Comparison of ENCODE assay signal across 15 cellular contexts in genomic region chr5:154199671-154200220, GRCh38. TPM values are rescaled to one million over a fixed set of nuclear protein-coding genes. Genes with fewer than 3 reads are reported as not detected.
DNase-seq lines count a peak whose midpoint lies in the region; ATAC-seq, FAIRE-seq and TF ChIP-seq lines count a peak whose summit lies in the region.
"Had no signal": no experiment of that assay in that cellular context is flagged by ENCODE, and none has a peak within 500 bp of the region (broad histone marks: within the 10 kb centered on the region; RNA-seq: fewer than 3 reads in every experiment).

No MANE protein-coding gene starts in this region.

- H3K27me3 Mint-ChIP-seq in activated CD4-positive, alpha-beta T cell treated with anti-CD3 and anti-CD28 coated beads, Interleukin-2, amount 10 ng/mL, durations not matched to agents 7 days and 5 days: no peaks in the 10 kb centered on the region
- H3K27me3 Mint-ChIP-seq: stimulated activated naive CD8-positive, alpha-beta T cell treated with anti-CD3 and anti-CD28 coated beads, Interleukin-15, Interleukin-2, amounts not matched to agents 100 ng/mL and 50 ng/mL, for 24 hours had no signal

- in situ Hi-C loops in GM12878 (cut with MboI): no loop called here

- no peak overlapping the region for H3K4me2 ChIP-seq in KMS-11
- H3K4me2 ChIP-seq in GM12878 (ENCODE audit: control insufficient read depth, insufficient read depth): peak overlapping the region; percentile 43
- H3K4me2 ChIP-seq in osteoblast (ENCODE audit: insufficient read depth, low read length): no peak overlapping the region

- H3K4me3 Mint-ChIP-seq in activated CD4-positive, alpha-beta T cell treated with anti-CD3 and anti-CD28 coated beads, Interleukin-2, amount 10 ng/mL, durations not matched to agents 7 days and 5 days: no peak overlapping the region
- H3K4me3 Mint-ChIP-seq: stimulated activated naive CD8-positive, alpha-beta T cell treated with anti-CD3 and anti-CD28 coated beads, Interleukin-15, Interleukin-2, amounts not matched to agents 100 ng/mL and 50 ng/mL, for 24 hours had no signal

- H2AFZ ChIP-seq in KMS-11 (ENCODE audit: low read depth): no peak overlapping the region
- no peak overlapping the region for H2AFZ ChIP-seq in GM12878 (ENCODE audit: control insufficient read depth, low read depth, low read length)
- no peak overlapping the region for H2AFZ ChIP-seq in osteoblast (ENCODE audit: low read length)

- no peak overlapping the region for H3K4me3 ChIP-seq in KMS-11 (IDR thresholded peaks at IDR 0.05; ENCODE audit: insufficient read depth, low read depth, low read length)
- H3K4me3 ChIP-seq in GM12878: no peak overlapping the region
- no peak overlapping the region for H3K4me3 ChIP-seq in osteoblast (ENCODE audit: insufficient read depth, low read length)
- H3K4me3 ChIP-seq: gastroesophageal sphincter, HAP-1 had no signal

- no peak for FAIRE-seq in GM12878 (lab: Jason Lieb, UNC)
- FAIRE-seq: bronchial epithelial cell, endometrium had no signal

- POLR2A ChIA-PET in activated CD4-positive, alpha-beta T cell treated with anti-CD3 and anti-CD28 coated beads, Interleukin-2, amount 10 ng/mL, durations not matched to agents 7 days and 5 days (lab: Charles Lee): no interaction called here
- POLR2A ChIA-PET in GM12878 (lab: Charles Lee): interaction anchor here (1.3 to 5.6 kb wide), 3 partner anchors 8 to 16 kb away, joined by 3 to 51 read pairs (median 4); partner anchors contain the start of gene GALNT10

- H3K27ac Mint-ChIP-seq in activated CD4-positive, alpha-beta T cell treated with anti-CD3 and anti-CD28 coated beads, Interleukin-2, amount 10 ng/mL, durations not matched to agents 7 days and 5 days: peak overlapping the region; percentile 93

- no peak for TF ChIP-seq POLR2A in GM12878 (IDR thresholded peaks at IDR 0.05; ENCODE audit: low read depth, low read length)

- peak overlapping the region; percentile 77; the same call in 1 of the 2 replicates for H3K27ac ChIP-seq in KMS-11
- peak overlapping the region; percentile 18; the same call in 1 of the 2 replicates for H3K27ac ChIP-seq in GM12878 (ENCODE audit: control insufficient read depth, insufficient read depth)
- H3K27ac ChIP-seq in osteoblast (ENCODE audit: low read depth, low read length): peak overlapping the region; percentile 57
- H3K27ac ChIP-seq: gastroesophageal sphincter had no signal

- H3K4me1 Mint-ChIP-seq in activated CD4-positive, alpha-beta T cell treated with anti-CD3 and anti-CD28 coated beads, Interleukin-2, amount 10 ng/mL, durations not matched to agents 7 days and 5 days: peaks cover 86% of the 10 kb centered on the region

- peaks cover 42% of the 10 kb centered on the region for H3K36me3 Mint-ChIP-seq in activated CD4-positive, alpha-beta T cell treated with anti-CD3 and anti-CD28 coated beads, Interleukin-2, amount 10 ng/mL, durations not matched to agents 7 days and 5 days (ENCODE audit: low read depth)

- intact Hi-C loops in GM12878 (cut with micrococcal nuclease; ENCODE audit: unreplicated experiment): no loop called here

- no peak for DNase-seq in activated CD4-positive, alpha-beta T cell treated with anti-CD3 and anti-CD28 coated beads, Interleukin-2, amount 10 ng/mL, durations not matched to agents 7 days and 5 days
- no peak for DNase-seq in activated CD4-positive, alpha-beta T cell treated with anti-CD3 and anti-CD28 coated beads for 1 hour
- DNase-seq in GM12878 (ENCODE audit: low read depth, low spot score) (no peak), osteoblast (ENCODE audit: insufficient read length, low spot score, missing footprints) (no peak), mesenteric fat pad (ENCODE audit: low spot score) (no peak)
- DNase-seq: activated CD4-positive, alpha-beta T cell treated with anti-CD3 and anti-CD28 coated beads for 48 hours; NCI-H526 had no signal

- H3K9me3 ChIP-seq in GM12878 (replicated peaks; ENCODE audit: control insufficient read depth, insufficient read depth, low read length) (no peaks in the 10 kb centered on the region), osteoblast (ENCODE audit: low read depth, low read length) (no peaks in the 10 kb centered on the region)
- H3K9me3 ChIP-seq: gastroesophageal sphincter, HAP-1 had no signal

- TF ChIP-seq EP300 in GM12878 (IDR thresholded peaks at IDR 0.05; ENCODE audit: borderline replicate concordance in 1 of 2, control insufficient read depth in 1 of 2, low read depth in 2 of 2, low read length in 2 of 2): no peak

- H4K20me1 ChIP-seq in KMS-11 (ENCODE audit: insufficient read depth) (no peaks in the 10 kb centered on the region), GM12878 (ENCODE audit: control insufficient read depth, insufficient read depth) (no peaks in the 10 kb centered on the region), osteoblast (ENCODE audit: insufficient read depth, low read length) (peaks cover 28% of the 10 kb centered on the region)

- H3K4me1 ChIP-seq in KMS-11 (ENCODE audit: low read depth, poor library complexity, severe bottlenecking) (peaks cover 76% of the 10 kb centered on the region), GM12878 (ENCODE audit: control insufficient read depth, insufficient read depth, low read length) (peaks cover 46% of the 10 kb centered on the region), osteoblast (ENCODE audit: insufficient read depth, low read length) (peaks cover 32% of the 10 kb centered on the region)
- H3K4me1 ChIP-seq: HAP-1 had no signal

- RAD21 ChIA-PET in GM12878 (lab: Charles Lee; ENCODE audit: unreplicated experiment): interaction anchor here (3.0 to 3.9 kb wide), 3 partner anchors 8 to 205 kb away, joined by 13 to 28 read pairs (median 24); partner anchors contain the start of gene GALNT10

- H3K79me2 ChIP-seq in KMS-11 (ENCODE audit: insufficient read depth, low read depth) (peaks cover 13% of the 10 kb centered on the region; the same call in 1 of the 2 replicates), GM12878 (ENCODE audit: control insufficient read depth, insufficient read depth, low read length) (peaks cover 61% of the 10 kb centered on the region), osteoblast (ENCODE audit: insufficient read depth, low read length) (peaks cover 57% of the 10 kb centered on the region)

- no peaks in the 10 kb centered on the region for H3K9me3 Mint-ChIP-seq in activated CD4-positive, alpha-beta T cell treated with anti-CD3 and anti-CD28 coated beads, Interleukin-2, amount 10 ng/mL, durations not matched to agents 7 days and 5 days
- H3K9me3 Mint-ChIP-seq: stimulated activated naive CD8-positive, alpha-beta T cell treated with anti-CD3 and anti-CD28 coated beads, Interleukin-15, Interleukin-2, amounts not matched to agents 100 ng/mL and 50 ng/mL, for 24 hours had no signal

- CTCF ChIA-PET in activated CD4-positive, alpha-beta T cell treated with anti-CD3 and anti-CD28 coated beads, Interleukin-2, amount 10 ng/mL, durations not matched to agents 7 days and 5 days (lab: Charles Lee): interaction anchor here (1.1 to 4.3 kb wide), 2 partner anchors 9 to 37 kb away, joined by 3 to 43 read pairs; partner anchors contain the start of gene GALNT10
- CTCF ChIA-PET in GM12878 (lab: Yijun Ruan, JAX): interaction anchor here (1.1 to 4.8 kb wide), 6 partner anchors 9 to 205 kb away, joined by 3 to 50 read pairs (median 6); partner anchors contain the start of gene GALNT10

- BruUV-seq in GM12878 (replicated peaks; lab: Mats Ljungman, UMichigan): no TSS peak

- no peak for TF ChIP-seq RAD21 in GM12878 (IDR thresholded peaks at IDR 0.05; ENCODE audit: insufficient read depth, low read depth, low read length)

- 91% methylated on average over 7 of the region's 7 CpGs for WGBS in GM12878 (ENCODE audit: insufficient coverage, insufficient replicate concordance, low lambda C conversion rate, missing lambda C conversion rate)

- no peak overlapping the region for H3K9ac ChIP-seq in KMS-11
- no peak overlapping the region for H3K9ac ChIP-seq in GM12878 (ENCODE audit: control insufficient read depth, insufficient read depth, low read length)

- no peaks in the 10 kb centered on the region for H3K27me3 ChIP-seq in KMS-11 (ENCODE audit: insufficient read depth, low read depth)
- no peaks in the 10 kb centered on the region for H3K27me3 ChIP-seq in GM12878 (replicated peaks in 1 of 2; ENCODE audit: control insufficient read depth in 2 of 2, insufficient read depth in 2 of 2, low read length in 1 of 2)
- no peaks in the 10 kb centered on the region for H3K27me3 ChIP-seq in osteoblast (ENCODE audit: insufficient read depth, low read length)
- H3K27me3 ChIP-seq: gastroesophageal sphincter had no signal

- ATAC-seq in GM12878: no peak
- no peak for ATAC-seq in HG03159 (IDR thresholded peaks at IDR 0.05; ENCODE audit: unreplicated experiment)
- ATAC-seq in GM19023 (IDR thresholded peaks at IDR 0.05; ENCODE audit: unreplicated experiment): no peak
- ATAC-seq: gastroesophageal sphincter had no signal

- TF ChIP-seq CTCF in KMS-11 (conservative IDR thresholded peaks at IDR 0.05; ENCODE audit: low read depth, low read length) (no peak), GM12878 (IDR thresholded peaks at IDR 0.05 in 2 of 3, conservative IDR thresholded peaks at IDR 0.05 in 1 of 3; ENCODE audit: control insufficient read depth in 2 of 3, extremely low read depth in 1 of 3, insufficient read depth in 1 of 3, low read depth in 3 of 3, low read length in 3 of 3) (no peak), osteoblast (IDR thresholded peaks at IDR 0.05; ENCODE audit: extremely low read depth, low read depth, low read length) (no peak)

- SMC1A ChIA-PET in GM12878 (lab: Charles Lee; ENCODE audit: uncharacterized antibody, unreplicated experiment): interaction anchor here (0.7 to 4.5 kb wide), 9 partner anchors 8 to 205 kb away, joined by 3 to 50 read pairs (median 8); partner anchors contain the start of gene GALNT10

- H3K36me3 ChIP-seq in KMS-11 (ENCODE audit: insufficient read depth) (no peaks in the 10 kb centered on the region), GM12878 (ENCODE audit: control insufficient read depth in 2 of 2, insufficient read depth in 2 of 2, low read length in 1 of 2) (peaks cover 0 to 7% of the 10 kb centered on the region in 2 experiments; a peak in 1 of 4 replicates), osteoblast (ENCODE audit: insufficient read depth, low read length) (peaks cover 9% of the 10 kb centered on the region)
- H3K36me3 ChIP-seq: HAP-1 had no signal

RNA-seq across cellular contexts. Expression of gene GALNT10, which starts 9.2 kb away (rescaled TPM):
- total RNA-seq in activated CD4-positive, alpha-beta T cell treated with anti-CD3 and anti-CD28 coated beads, Interleukin-2, amount 10 ng/mL, durations not matched to agents 7 days and 5 days: 10 to 100 TPM; 44.2 to 47.2 TPM
- total RNA-seq in GM12878 (2013; cell fraction: nucleolus; rRNA removed): 33.0 and 34.5 TPM in 2 replicates
- 18.1 and 18.6 TPM in 2 replicates for total RNA-seq in GM12878 (2014; rRNA removed)
- 15.3 and 15.5 TPM in 2 replicates for total RNA-seq in GM12878 (2014; rRNA removed; fragmentation: Illumina TruSeq; extraction: Trizol)
- 26.0 and 27.9 TPM in 2 replicates for total RNA-seq in GM12878 (2021)
- 14.5 TPM for polyA plus RNA-seq in GM12878 (2011; ENCODE audit: low read depth)
- polyA plus RNA-seq in GM12878 (2011; rRNA removed): 21.2 and 27.6 TPM in 2 replicates
- polyA plus RNA-seq in GM12878 (2011; cell fraction: cytosol; rRNA removed): 13.9 and 16.9 TPM in 2 replicates
- 19.5 and 23.5 TPM in 2 replicates for polyA plus RNA-seq in GM12878 (2011; cell fraction: nucleus; rRNA removed)
- 18.7 and 18.9 TPM in 2 replicates for polyA plus RNA-seq in GM12878 (2012)
- 24.9 and 35.4 TPM in 2 replicates for polyA plus RNA-seq in GM12878 (2014; fragmentation: Illumina TruSeq; extraction: Trizol)
- 1 to 10 TPM; 4.5 to 4.8 TPM for polyA plus RNA-seq in GM12878 (2014; fragmentation: Nextera tagmentation; extraction: Ambion mirVana)
- 14.9 and 15.7 TPM in 2 replicates for polyA plus RNA-seq in GM12878 (2014; rRNA removed)
- 10 to 100 TPM in 1 of 2 experiments, 1 to 10 TPM in 1; 3.9 to 11.5 TPM for polyA plus RNA-seq in GM12878 (2016; fragmentation: Nextera tagmentation; extraction: Ambion mirVana)
- 41.3 and 55.4 TPM in 2 replicates for polyA minus RNA-seq in GM12878 (2011; rRNA and poly(A)+ RNA removed)
- 6.8 and 8.8 TPM in 2 replicates for polyA minus RNA-seq in GM12878 (2011; cell fraction: cytosol; rRNA and poly(A)+ RNA removed)
- 10.9 and 19.5 TPM in 2 replicates for polyA minus RNA-seq in GM12878 (2011; cell fraction: nucleus; rRNA and poly(A)+ RNA removed)
- total RNA-seq in osteoblast: 62.2 and 84.0 TPM in 2 replicates
- total RNA-seq in mesenteric fat pad: 33.1 TPM

Comparison
In these comparisons a context has a peak if more than half of its experiments do, and no peak if none do; other contexts are left out.
1. H3K27ac ChIP-seq: peak in every context shown above with its lines; median percentile 77 in KMS-11; 57 in osteoblast; 18 in GM12878.